Comparison of ENCODE assay signal across 27 cellular contexts in genomic region chr6:108996208-108996607, GRCh38.
"Had no signal": no experiment of that assay in that cellular context is flagged by ENCODE, and none has a peak within 500 bp of the region (broad histone marks: within the 10 kb centered on the region; RNA-seq: fewer than 3 reads in every experiment).

No MANE protein-coding gene starts in this region.

- H3K4me1 Mint-ChIP-seq: memory B cell, neural crest cell had no signal

- ATAC-seq: left colon; left ventricle myocardium superior; lower lobe of right lung; natural killer cell treated with Interleukin-12 subunit alpha and Interleukin-12 subunit beta and Interleukin-15 and Interleukin-18, amount 100 ng/mL, for 72 hours; pancreas; sciatic nerve; stimulated activated naive B cell treated with anti-CD40 and anti-IgM and Interleukin-4, amounts not matched to agents 10 μg/mL and 1 μg/mL and 100 μg/mL, for 72 hours; upper lobe of right lung had no signal

- DNase-seq: dermis blood vessel endothelial cell; effector memory CD4-positive, alpha-beta T cell; foreskin melanocyte; hypothalamus; immature natural killer cell; islet precursor cell; kidney glomerular epithelial cell; left colon; left ventricle myocardium superior; lower lobe of right lung; naive B cell; pancreas; spleen; stimulated activated naive B cell treated with anti-CD40 and anti-IgM and Interleukin-4, amounts not matched to agents 10 μg/mL and 1 μg/mL and 100 μg/mL, for 72 hours; upper lobe of right lung; uterus had no signal

- H3K27me3 ChIP-seq: esophagus muscularis mucosa, neutrophil, pancreas, spleen, tibial nerve, upper lobe of right lung, uterus had no signal

- H3K27ac Mint-ChIP-seq: memory B cell; natural killer cell treated with Interleukin-12 subunit alpha and Interleukin-12 subunit beta and Interleukin-15 and Interleukin-18, amount 100 ng/mL, for 72 hours; stimulated activated naive B cell treated with anti-CD40 and anti-IgM and Interleukin-4, amounts not matched to agents 10 μg/mL and 1 μg/mL and 100 μg/mL, for 72 hours; stimulated activated naive CD8-positive, alpha-beta T cell treated with anti-CD3 and anti-CD28 coated beads, Interleukin-15, Interleukin-2, amounts not matched to agents 100 ng/mL and 50 ng/mL, for 24 hours had no signal

- H3K27me3 Mint-ChIP-seq: memory B cell; naive B cell; natural killer cell treated with Interleukin-12 subunit alpha and Interleukin-12 subunit beta and Interleukin-15 and Interleukin-18, amount 100 ng/mL, for 72 hours; stimulated activated naive B cell treated with anti-CD40 and anti-IgM and Interleukin-4, amounts not matched to agents 10 μg/mL and 1 μg/mL and 100 μg/mL, for 72 hours; stimulated activated naive CD8-positive, alpha-beta T cell treated with anti-CD3 and anti-CD28 coated beads, Interleukin-15, Interleukin-2, amounts not matched to agents 100 ng/mL and 50 ng/mL, for 24 hours had no signal

- H3K36me3 ChIP-seq: uterus had no signal

- H3K4me3 ChIP-seq: coronary artery, esophagus muscularis mucosa, lower lobe of right lung, pancreas, skin epidermis, spleen, thoracic aorta, tibial nerve, upper lobe of right lung, uterus had no signal

- H3K27ac ChIP-seq: coronary artery, esophagus muscularis mucosa, lower lobe of right lung, neutrophil, pancreas, skin epidermis, spleen, thoracic aorta, tibial nerve, upper lobe of right lung, uterus had no signal

- H3K9me3 Mint-ChIP-seq: immature natural killer cell; memory B cell; naive B cell; natural killer cell treated with Interleukin-12 subunit alpha and Interleukin-12 subunit beta and Interleukin-15 and Interleukin-18, amount 100 ng/mL, for 72 hours; neural crest cell; stimulated activated naive B cell treated with anti-CD40 and anti-IgM and Interleukin-4, amounts not matched to agents 10 μg/mL and 1 μg/mL and 100 μg/mL, for 72 hours; stimulated activated naive CD8-positive, alpha-beta T cell treated with anti-CD3 and anti-CD28 coated beads, Interleukin-15, Interleukin-2, amounts not matched to agents 100 ng/mL and 50 ng/mL, for 24 hours had no signal

- H3K9me3 ChIP-seq: esophagus muscularis mucosa, lower lobe of right lung, neutrophil, pancreas, spleen, thoracic aorta, tibial nerve, upper lobe of right lung, uterus had no signal

- H3K4me3 Mint-ChIP-seq: immature natural killer cell; memory B cell; naive B cell; natural killer cell treated with Interleukin-12 subunit alpha and Interleukin-12 subunit beta and Interleukin-15 and Interleukin-18, amount 100 ng/mL, for 72 hours; neural crest cell; stimulated activated naive B cell treated with anti-CD40 and anti-IgM and Interleukin-4, amounts not matched to agents 10 μg/mL and 1 μg/mL and 100 μg/mL, for 72 hours; stimulated activated naive CD8-positive, alpha-beta T cell treated with anti-CD3 and anti-CD28 coated beads, Interleukin-15, Interleukin-2, amounts not matched to agents 100 ng/mL and 50 ng/mL, for 24 hours had no signal
